In the genomic region with DNA sequence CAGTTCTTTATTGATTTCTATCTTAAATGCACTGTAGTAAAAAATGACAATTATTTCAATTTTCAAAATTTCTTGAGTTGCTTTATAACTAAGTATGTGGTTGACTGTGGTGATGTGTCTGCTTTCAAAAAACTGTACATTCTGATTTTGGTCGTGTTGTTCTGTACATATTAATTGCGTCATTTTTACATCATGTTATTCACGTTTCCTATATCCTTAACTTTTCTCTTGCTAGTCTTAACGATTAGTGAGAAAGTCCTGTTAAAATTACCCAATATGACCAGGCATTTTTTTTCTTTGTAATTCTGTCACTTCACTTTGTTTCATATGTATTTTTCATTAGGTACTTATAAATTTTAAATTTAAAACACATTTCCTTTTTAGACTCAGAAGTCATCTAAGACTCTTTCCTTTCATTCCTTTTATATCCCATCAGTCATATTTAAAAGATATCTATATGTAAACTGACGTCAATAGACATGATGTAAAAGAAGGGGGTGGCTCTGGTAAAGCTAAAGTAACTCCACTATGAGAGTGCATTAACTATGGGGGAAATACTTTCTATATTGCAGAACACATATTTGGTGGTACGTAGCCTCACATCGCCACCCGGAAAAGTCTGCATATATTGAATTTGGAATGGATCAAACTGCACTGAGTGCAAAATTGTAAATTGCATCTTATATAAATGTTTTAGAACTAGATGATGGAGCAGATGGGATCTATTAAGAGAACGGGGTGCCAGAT, we compare ENCODE assay signal across 8 cellular contexts. TPM values are rescaled to one million over a fixed set of nuclear protein-coding genes. Genes with fewer than 3 reads are reported as not detected.
A peak's percentile ranks its signal among the peaks of the same experiment; 100 is the strongest.
DNase-seq lines count a peak whose midpoint lies in the region; ATAC-seq and TF ChIP-seq lines count a peak whose summit lies in the region.

No MANE protein-coding gene starts in this region.

- peak overlapping the region; percentile 99 for H3K4me3 ChIP-seq in BE2C (ENCODE audit: low read depth, low read length)
- peak overlapping the region; percentile 77 to 84 (median 84) for H3K4me3 ChIP-seq in breast epithelium

- in situ Hi-C loops in GM13977 (cut with MboI; ENCODE audit: low pct_unique_long_range_greater_than_20kb, low sequenced_read_pairs, unreplicated experiment) = no loop called here

- intact Hi-C loops in breast epithelium (cut with DNase I; ENCODE audit: low total_unique reads) = no loop called here

- no peak for TF ChIP-seq CTCF in BE2C (IDR thresholded peaks at IDR 0.05; ENCODE audit: low read depth, low read length)
- no peak for TF ChIP-seq CTCF in breast epithelium (IDR thresholded peaks at IDR 0.05)
- no peak for TF ChIP-seq CTCF in GM13977 (IDR thresholded peaks at IDR 0.05; ENCODE audit: extremely low read depth, insufficient read depth, missing control alignments)

- H3K27me3 ChIP-seq in BE2C (no peaks in the 10 kb centered on the region), breast epithelium (no peaks in the 10 kb centered on the region)

- ATAC-seq in naive B cell (ENCODE audit: low read depth in 2 of 2) (no peak), GM18517 (IDR thresholded peaks at IDR 0.05; ENCODE audit: unreplicated experiment) (no peak)

- H3K4me1 Mint-ChIP-seq in IgD-negative memory B cell (peaks cover 14 to 28% (median 16%) of the 10 kb centered on the region in 3 donors), naive B cell (peaks cover 27 to 48% (median 28%) of the 10 kb centered on the region in 3 donors)

- H3K4me1 ChIP-seq in BE2C = no peaks in the 10 kb centered on the region; the same call in 1 of the 2 replicates
- H3K4me1 ChIP-seq in breast epithelium = peaks cover 0 to 8% of the 10 kb centered on the region in 2 donors

- H3K36me3 Mint-ChIP-seq in IgD-negative memory B cell (peaks cover 8% of the 10 kb centered on the region), naive B cell (peaks cover 13 to 14% of the 10 kb centered on the region in 2 donors)

- H3K27ac Mint-ChIP-seq in IgD-negative memory B cell = peak overlapping the region; percentile 94 to 99 (median 98)
- peak overlapping the region; percentile 96 to 100 (median 98) for H3K27ac Mint-ChIP-seq in naive B cell

- H3K9me3 ChIP-seq in BE2C = no peaks in the 10 kb centered on the region
- no peaks in the 10 kb centered on the region for H3K9me3 ChIP-seq in breast epithelium

- no peak for TF ChIP-seq POLR2A in breast epithelium (IDR thresholded peaks at IDR 0.05)

- peak overlapping the region in 1 of 2 donors; percentile 95 for H3K27ac ChIP-seq in breast epithelium

- H3K9me3 Mint-ChIP-seq in IgD-negative memory B cell (no peaks in the 10 kb centered on the region), naive B cell (no peaks in the 10 kb centered on the region)

- peaks cover 1% of the 10 kb centered on the region for H3K27me3 Mint-ChIP-seq in IgD-negative memory B cell
- H3K27me3 Mint-ChIP-seq in naive B cell = peaks cover 0 to 5% (median 4%) of the 10 kb centered on the region in 3 donors

- H3K4me3 Mint-ChIP-seq in IgD-negative memory B cell = peak overlapping the region; percentile 90 to 98 (median 96)
- peak overlapping the region; percentile 92 to 99 (median 98) for H3K4me3 Mint-ChIP-seq in naive B cell

- H3K36me3 ChIP-seq in BE2C (peaks cover 26% of the 10 kb centered on the region), breast epithelium (no peaks in the 10 kb centered on the region)

- no peak for DNase-seq in BE2C
- no peak for DNase-seq in breast epithelium (ENCODE audit: low spot score in 2 of 2)
- no peak for DNase-seq in naive B cell
- no peak for DNase-seq in stimulated activated CD4-positive, alpha-beta T cell treated with anti-CD3 and anti-CD28 coated beads, Interleukin-4, amount 100 ng/mL, for 24 hours
- no peak for DNase-seq in GM13977 (ENCODE audit: low spot score)
- DNase-seq in cerebellar nuclear complex (lab: John Stamatoyannopoulos, UW) = no peak

RNA-seq across cellular contexts. Expression of gene COA6, which starts 1.1 kb away (rescaled TPM):
- polyA plus RNA-seq in BE2C (2012; ENCODE audit: insufficient read depth, insufficient read length, low read depth) = 63.1 TPM
- polyA plus RNA-seq in IgD-negative memory B cell (44.8 TPM), naive B cell (ENCODE audit: low read depth in 6 of 6) (10 to 100 TPM; 25.2 to 32.8 (median 28.9) TPM)
- 10 to 100 TPM; 10.4 to 17.7 (median 14.6) TPM for total RNA-seq in breast epithelium
